ENCODE assay signal across 8 cellular contexts in genomic region chr6:43769526-43770416, GRCh38. TPM values are rescaled to one million over a fixed set of nuclear protein-coding genes. Genes with fewer than 3 reads are reported as not detected.
DNase-seq lines count a peak whose midpoint lies in the region; ATAC-seq and TF ChIP-seq lines count a peak whose summit lies in the region.

Gene VEGFA, plus strand, starts transcription at chr6:43770211.

- peak within 1 kb of the TSS; percentile 38 for H2BK15ac ChIP-seq in neuronal stem cell (ENCODE audit: low read length)

- ATAC-seq in foreskin keratinocyte: peak; percentile 69

- H3K9me3 ChIP-seq in MG63: no peaks in the 10 kb centered on the region
- no peaks in the 10 kb centered on the region for H3K9me3 ChIP-seq in SJCRH30 (replicated peaks)
- no peaks in the 10 kb centered on the region for H3K9me3 ChIP-seq in neuronal stem cell (replicated peaks in 1 of 2; ENCODE audit: control insufficient read depth in 2 of 2, insufficient read depth in 1 of 2, low read depth in 1 of 2, low read length in 2 of 2)

- H2BK5ac ChIP-seq in neuronal stem cell (ENCODE audit: low read length): peak within 1 kb of the TSS; percentile 44

- H3K18ac ChIP-seq in neuronal stem cell (ENCODE audit: low read length): peak within 1 kb of the TSS; percentile 96

- DNase-seq in G401 (ENCODE audit: low spot score) (peak; percentile 89), H7 (peak; percentile 99), MG63 (peak; percentile 91), SJCRH30 (peak; percentile 86 to 91), foreskin keratinocyte (peak; percentile 76 to 83), neuronal stem cell (ENCODE audit: low spot score) (peak; percentile 89), substantia nigra (lab: John Stamatoyannopoulos, UW) (peak; percentile 25 to 93 (median 82))
- peak; percentile 86 for DNase-seq in activated gamma-delta T cell treated with anti-CD3 and anti-CD28 coated beads, Interleukin-2, amount 50 U/mL, for 16 hours (ENCODE audit: low read depth)

- in situ Hi-C loops in G401 (cut with HindIII; ENCODE audit: low sequenced_read_pairs): no loop called here

- H4K91ac ChIP-seq in neuronal stem cell (ENCODE audit: low read depth, low read length, poor library complexity): no peak within 1 kb of the TSS

- WGBS in neuronal stem cell (ENCODE audit: extremely low coverage in 2 of 2, insufficient read length in 2 of 2, insufficient replicate concordance in 1 of 2), 2 donors: no CpG with 5 or more reads among the region's 62 CpGs

- H3K4me1 ChIP-seq in SJCRH30 (peaks cover 17% of the 10 kb centered on the region; the same call in 1 of the 2 replicates), foreskin keratinocyte (peaks cover 11% of the 10 kb centered on the region), neuronal stem cell (ENCODE audit: control insufficient read depth in 2 of 2, insufficient read depth in 1 of 2, low read depth in 1 of 2, low read length in 2 of 2) (peaks cover 16 to 38% of the 10 kb centered on the region in 2 donors)

- H3K14ac ChIP-seq in neuronal stem cell (ENCODE audit: low read length): peak within 1 kb of the TSS; percentile 100

- peak within 1 kb of the TSS; percentile 96 for H3K4me3 ChIP-seq in H7 (ENCODE audit: insufficient read depth, low read depth, low read length)
- peak within 1 kb of the TSS; percentile 82 for H3K4me3 ChIP-seq in MG63
- peak within 1 kb of the TSS; percentile 76 for H3K4me3 ChIP-seq in SJCRH30
- H3K4me3 ChIP-seq in neuronal stem cell (ENCODE audit: low read length in 2 of 2): peak within 1 kb of the TSS; percentile 91 to 95

- peak; percentile 96 for TF ChIP-seq CTCF in foreskin keratinocyte (conservative IDR thresholded peaks at IDR 0.05)

- H3K27ac ChIP-seq in SJCRH30: peak within 1 kb of the TSS; percentile 44
- H3K27ac ChIP-seq in foreskin keratinocyte: peak within 1 kb of the TSS; percentile 70
- H3K27ac ChIP-seq in neuronal stem cell (replicated peaks; ENCODE audit: low read length): peak within 1 kb of the TSS; percentile 75
- H3K27ac ChIP-seq in substantia nigra (ENCODE audit: low read depth, low read length, poor library complexity, severe bottlenecking): peak within 1 kb of the TSS; percentile 59

- H3K4me2 ChIP-seq in neuronal stem cell (ENCODE audit: insufficient read depth, low read length, poor library complexity, severe bottlenecking): peak within 1 kb of the TSS; percentile 100

- H4K8ac ChIP-seq in neuronal stem cell (ENCODE audit: low read depth, low read length): no peak within 1 kb of the TSS

- peak within 1 kb of the TSS; percentile 81 for H2AK5ac ChIP-seq in neuronal stem cell (ENCODE audit: low read depth, low read length)

- no peaks in the 10 kb centered on the region; the same call in 1 of the 2 replicates for H3K36me3 ChIP-seq in H7 (replicated peaks; ENCODE audit: control insufficient read depth, insufficient read depth, low read length)
- H3K36me3 ChIP-seq in MG63: peaks cover 26% of the 10 kb centered on the region
- H3K36me3 ChIP-seq in SJCRH30: no peaks in the 10 kb centered on the region
- H3K36me3 ChIP-seq in neuronal stem cell (replicated peaks in 1 of 2; ENCODE audit: control insufficient read depth in 2 of 2, insufficient read depth in 2 of 2, low read length in 2 of 2): peaks cover 0 to 3% of the 10 kb centered on the region in 2 donors

- H2BK12ac ChIP-seq in neuronal stem cell (ENCODE audit: low read length): no peak within 1 kb of the TSS

- peaks cover 16% of the 10 kb centered on the region for H3K79me1 ChIP-seq in neuronal stem cell (ENCODE audit: low read depth, low read length)

- peak within 1 kb of the TSS; percentile 99 for H3K23ac ChIP-seq in neuronal stem cell (ENCODE audit: low read depth, low read length, poor library complexity)

- no peak within 1 kb of the TSS for H2BK120ac ChIP-seq in neuronal stem cell (ENCODE audit: low read depth, low read length)

- H3K9ac ChIP-seq in neuronal stem cell (ENCODE audit: low read depth, low read length, poor library complexity): peak within 1 kb of the TSS; percentile 98

- H2AFZ ChIP-seq in neuronal stem cell (ENCODE audit: low read length): peak within 1 kb of the TSS; percentile 98

- no peaks in the 10 kb centered on the region; the same call in 1 of the 2 replicates for H3K27me3 ChIP-seq in H7 (ENCODE audit: control insufficient read depth, insufficient read depth, low read length)
- H3K27me3 ChIP-seq in MG63: no peaks in the 10 kb centered on the region
- no peaks in the 10 kb centered on the region for H3K27me3 ChIP-seq in SJCRH30
- H3K27me3 ChIP-seq in foreskin keratinocyte: no peaks in the 10 kb centered on the region
- H3K27me3 ChIP-seq in neuronal stem cell (ENCODE audit: control insufficient read depth in 3 of 3, insufficient read depth in 3 of 3, low read depth in 1 of 3, low read length in 3 of 3): peaks cover 0 to 30% (median 0%) of the 10 kb centered on the region in 3 experiments

- no peak within 1 kb of the TSS for H3K4ac ChIP-seq in neuronal stem cell (ENCODE audit: low read length)

RNA-seq across cellular contexts. Expression of gene VEGFA, which starts in this region (rescaled TPM):
- total RNA-seq in G401 (2014; rRNA removed; shearing (Covaris generic)): 20.4 and 32.7 TPM in 2 replicates
- total RNA-seq in H7 (2014; rRNA removed; shearing (Covaris generic)): 32.1 and 39.6 TPM in 2 replicates
- 55.5 and 57.6 TPM in 2 replicates for total RNA-seq in MG63 (2014; rRNA removed; shearing (Covaris generic); ENCODE audit: low replicate concordance)
- 27.0 and 31.6 TPM in 2 replicates for total RNA-seq in SJCRH30 (2014; rRNA removed; shearing (Covaris generic))
- total RNA-seq in foreskin keratinocyte: 88.6 and 89.7 TPM in 2 replicates
- 42.5 and 48.3 TPM in 2 replicates for polyA plus RNA-seq in foreskin keratinocyte
- 29.0 TPM for polyA plus RNA-seq in neuronal stem cell (2013, experiment 1 of 2)
- polyA plus RNA-seq in neuronal stem cell (2013, experiment 2 of 2): 29.1 TPM

Comparison
In these comparisons a context has a peak if more than half of its experiments do, and no peak if none do; other contexts are left out.
1. Peak in every context shown above with its lines: DNase-seq, ATAC-seq, H3K4me3 ChIP-seq and H3K27ac ChIP-seq.